In the genomic region with DNA sequence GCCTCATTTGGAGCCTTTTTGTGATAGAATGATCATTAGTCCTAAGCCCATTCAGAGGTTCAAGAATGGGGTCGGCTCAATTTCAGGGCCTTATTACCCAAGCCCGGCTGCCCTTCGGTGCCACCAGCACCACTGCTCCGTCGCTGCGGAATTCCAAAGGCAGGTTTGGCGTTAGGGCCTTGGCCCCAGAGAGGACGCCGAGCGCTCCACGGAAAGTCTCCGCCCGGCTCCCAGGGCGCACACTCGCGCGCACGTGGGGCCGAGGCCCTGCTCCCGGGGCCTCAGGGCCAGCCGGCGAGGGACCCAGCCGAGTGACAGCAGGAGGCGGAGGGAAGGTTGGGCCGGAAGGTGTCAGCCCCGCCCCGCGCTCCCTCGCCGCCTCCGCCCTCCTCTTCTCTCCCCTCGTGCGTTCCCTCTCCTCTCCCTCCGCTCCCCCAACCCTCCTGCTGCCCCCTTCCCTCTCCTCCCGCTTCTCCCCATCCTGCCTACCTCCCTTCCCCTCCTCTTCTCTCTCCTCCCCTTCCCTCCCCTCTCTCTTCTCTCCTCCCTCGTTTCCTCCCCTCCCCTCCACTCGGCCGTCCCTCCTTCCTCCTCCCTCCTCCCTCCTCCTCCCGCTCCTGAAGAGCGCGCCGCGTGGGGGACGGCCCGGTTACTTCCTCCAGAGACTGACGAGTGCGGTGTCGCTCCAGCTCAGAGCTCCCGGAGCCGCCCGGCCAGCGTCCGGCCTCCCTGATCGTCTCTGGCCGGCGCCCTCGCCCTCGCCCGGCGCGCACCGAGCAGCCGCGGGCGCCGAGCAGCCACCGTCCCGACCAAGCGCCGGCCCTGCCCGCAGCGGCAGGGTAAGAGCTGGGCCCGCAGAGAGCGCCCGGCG, we compare ENCODE assay signal across 8 cellular contexts. TPM values are rescaled to one million over a fixed set of nuclear protein-coding genes. Genes with fewer than 3 reads are reported as not detected.
DNase-seq lines count a peak whose midpoint lies in the region; ATAC-seq, FAIRE-seq and TF ChIP-seq lines count a peak whose summit lies in the region.

A gene (plus strand): TSS at position 648 of the 871 bp plus-strand sequence. CDS start 4,106 bp downstream, outside the sequence.

- H2AFZ ChIP-seq in IMR-90 (replicated peaks; ENCODE audit: low read length, poor library complexity) (peak within 1 kb of the TSS; percentile 89), endothelial cell of umbilical vein (ENCODE audit: low read depth, low read length) (peak within 1 kb of the TSS; percentile 43)

- H4K5ac ChIP-seq in IMR-90 (ENCODE audit: low read depth, low read length) = peak within 1 kb of the TSS; percentile 27

- CTCF ChIA-PET in CD8-positive, alpha-beta T cell (lab: Charles Lee) = no interaction called here
- CTCF ChIA-PET in IMR-90 (lab: Yijun Ruan, JAX) = interaction anchor here (0.7 to 1.2 kb wide), 3 partner anchors 14 to 166 kb away, joined by 3 to 6 read pairs (median 4); no protein-coding TSS in a partner anchor
- CTCF ChIA-PET in endothelial cell of umbilical vein (lab: Charles Lee) = interaction anchor here (1.1 to 3.2 kb wide), 6 partner anchors 9 to 332 kb away, joined by 3 to 16 read pairs (median 7); no protein-coding TSS in a partner anchor

- H2BK120ac ChIP-seq in IMR-90 (ENCODE audit: low read depth, low read length) = peak within 1 kb of the TSS; percentile 83

- BruUV-seq in IMR-90 (replicated peaks; lab: Mats Ljungman, UMichigan) (no TSS peak), endothelial cell of umbilical vein (replicated peaks; lab: Mats Ljungman, UMichigan) (no TSS peak)

- H3K4me2 ChIP-seq in IMR-90 (ENCODE audit: low read depth, low read length) (peak within 1 kb of the TSS; percentile 97), endothelial cell of umbilical vein (ENCODE audit: insufficient read depth, low read length) (peak within 1 kb of the TSS; percentile 98)

- peaks cover 31% of the 10 kb centered on the region for H3K4me1 Mint-ChIP-seq in CD8-positive, alpha-beta T cell (ENCODE audit: low read depth)
- H3K4me1 Mint-ChIP-seq in mesothelial cell of epicardium = peaks cover 49% of the 10 kb centered on the region

- H4K20me1 ChIP-seq in IMR-90 (ENCODE audit: insufficient read depth, low read length) (peaks cover 42% of the 10 kb centered on the region), endothelial cell of umbilical vein (replicated peaks; ENCODE audit: control insufficient read depth, extremely low read depth, insufficient read depth, low read length) (peaks cover 3% of the 10 kb centered on the region)

- POLR2A ChIA-PET in CD8-positive, alpha-beta T cell (lab: Charles Lee) = interaction anchor here (1.6 to 1.7 kb wide), 2 partner anchors 36 to 39 kb away, joined by 4 to 7 read pairs; no protein-coding TSS in a partner anchor
- POLR2A ChIA-PET in IMR-90 (lab: Charles Lee; ENCODE audit: unreplicated experiment) (interaction anchor here (1.0 kb wide), 2 partner anchors 184 to 307 kb away, joined by 3 to 12 read pairs; no protein-coding TSS in a partner anchor), endothelial cell of umbilical vein (lab: Charles Lee) (interaction anchor here (0.6 kb wide), 1 partner anchor 174 kb away, joined by 3 read pairs; no protein-coding TSS in a partner anchor)

- H2BK5ac ChIP-seq in IMR-90 (ENCODE audit: low read depth, low read length, poor library complexity, severe bottlenecking) = peak within 1 kb of the TSS; percentile 63

- peak within 1 kb of the TSS; percentile 74 for H3K4me3 ChIP-seq in CD8-positive, alpha-beta T cell (ENCODE audit: low read depth, low read length)
- H3K4me3 ChIP-seq in IMR-90 (ENCODE audit: insufficient read depth, low read depth, low read length) = peak within 1 kb of the TSS; percentile 95
- peak within 1 kb of the TSS; percentile 93 to 98 (median 97) for H3K4me3 ChIP-seq in endothelial cell of umbilical vein (replicated peaks in 1 of 3; ENCODE audit: insufficient read depth in 1 of 3, low read depth in 1 of 3, low read length in 3 of 3)

- H3K56ac ChIP-seq in IMR-90 (ENCODE audit: extremely low read depth, insufficient read depth, low read length) = peak within 1 kb of the TSS; percentile 84

- peak within 1 kb of the TSS; percentile 86 for H2AK9ac ChIP-seq in IMR-90 (replicated peaks; ENCODE audit: low read depth, low read length, poor library complexity)

- H4K91ac ChIP-seq in IMR-90 (ENCODE audit: insufficient read depth, low read depth, low read length) = peak within 1 kb of the TSS; percentile 75

- FAIRE-seq in endothelial cell of umbilical vein (lab: Jason Lieb, UNC) = peak; percentile 84

- peaks cover 2% of the 10 kb centered on the region for H3K27me3 Mint-ChIP-seq in CD8-positive, alpha-beta T cell (ENCODE audit: low read depth)
- H3K27me3 Mint-ChIP-seq in mesothelial cell of epicardium (ENCODE audit: low read depth) = no peaks in the 10 kb centered on the region

- ATAC-seq in CD8-positive, alpha-beta T cell = peak; percentile 83
- ATAC-seq in GM21390 (IDR thresholded peaks at IDR 0.05; ENCODE audit: unreplicated experiment) = peak; percentile 66
- ATAC-seq in IMR-90 (ENCODE audit: low read depth) = peak; percentile 85

- H3K9ac ChIP-seq in IMR-90 (ENCODE audit: low read depth, low read length) = peak within 1 kb of the TSS; percentile 98
- H3K9ac ChIP-seq in endothelial cell of umbilical vein (replicated peaks; ENCODE audit: extremely low read depth, insufficient read depth, low read length) = peak within 1 kb of the TSS; percentile 89

- TF ChIP-seq RAD21 in IMR-90 (IDR thresholded peaks at IDR 0.05; ENCODE audit: low read length) = no peak; the same call in none of the 2 replicates

- H3K36me3 Mint-ChIP-seq in CD8-positive, alpha-beta T cell = peaks cover 1% of the 10 kb centered on the region
- peaks cover 8% of the 10 kb centered on the region for H3K36me3 Mint-ChIP-seq in mesothelial cell of epicardium

- peak; percentile 33 to 80 (median 61) for DNase-seq in CD8-positive, alpha-beta T cell
- DNase-seq in IMR-90 = peak; percentile 92
- DNase-seq in OCI-M1 (lab: John Stamatoyannopoulos, UW) = peak; percentile 98
- peak; percentile 69 for DNase-seq in activated T-cell treated with anti-CD3 and anti-CD28 coated beads for 24 hours (ENCODE audit: low read depth)
- DNase-seq in endothelial cell of umbilical vein (ENCODE audit: low read depth, low spot score) = peak; percentile 81
- DNase-seq in mesothelial cell of epicardium (ENCODE audit: low spot score in 2 of 2, unreplicated experiment in 2 of 2) = peak; percentile 57 to 72
- DNase-seq in stimulated activated CD8-positive, alpha-beta memory T cell treated with anti-CD3 and anti-CD28 coated beads, Interleukin-15, amount 100 ng/mL, for 48 hours (ENCODE audit: low read depth in 2 of 2) = peak; percentile 63 to 64

- dilution Hi-C loops in IMR-90 (cut with HindIII; ENCODE audit: low sequenced_read_pairs, unreplicated experiment) = no loop called here
- dilution Hi-C loops in endothelial cell of umbilical vein (cut with MboI; ENCODE audit: extremely low pct_ligation_motif_present, low sequenced_read_pairs) = no loop called here

- H3K14ac ChIP-seq in IMR-90 (replicated peaks; ENCODE audit: low read depth, low read length) = peak within 1 kb of the TSS; percentile 89

- H2BK20ac ChIP-seq in IMR-90 (ENCODE audit: low read depth, low read length) = peak within 1 kb of the TSS; percentile 82

- peak within 1 kb of the TSS; percentile 88 for H3K18ac ChIP-seq in IMR-90 (ENCODE audit: low read depth, low read length)

- peak within 1 kb of the TSS; percentile 84 for H3K4me3 Mint-ChIP-seq in CD8-positive, alpha-beta T cell
- H3K4me3 Mint-ChIP-seq in mesothelial cell of epicardium = peak within 1 kb of the TSS; percentile 87

- H3K79me1 ChIP-seq in IMR-90 (ENCODE audit: low read depth in 1 of 2, low read length in 2 of 2) = peaks cover 0 to 38% of the 10 kb centered on the region in 2 experiments; a peak in 2 of 4 replicates

- 1% methylated on average over 22 of the region's 76 CpGs; no CpG with 5 or more reads in 1 of the 2 experiments for WGBS in IMR-90 (ENCODE audit: extremely low coverage in 2 of 2, insufficient read length in 1 of 2), 2 experiments

- intact Hi-C loops in CD8-positive, alpha-beta T cell (cut with DNase I, micrococcal nuclease) = loop anchor here (1.0 to 10.0 kb wide), 10 partner anchors 38 to 1731 kb away; a partner anchor contains a TSS
- intact Hi-C loops in IMR-90 (cut with micrococcal nuclease) (loop anchor here (1.0 to 10.0 kb wide), 9 partner anchors 32 to 333 kb away; no protein-coding TSS in a partner anchor), endothelial cell of umbilical vein (cut with micrococcal nuclease) (loop anchor here (1.0 to 5.0 kb wide), 6 partner anchors 33 to 321 kb away; no protein-coding TSS in a partner anchor)

- peaks cover 42% of the 10 kb centered on the region for H3K79me2 ChIP-seq in endothelial cell of umbilical vein (ENCODE audit: control insufficient read depth, insufficient read depth, low read length)

- no peak for TF ChIP-seq CTCF in CD8-positive, alpha-beta T cell (IDR thresholded peaks at IDR 0.05)
- TF ChIP-seq CTCF in IMR-90 (conservative IDR thresholded peaks at IDR 0.05; ENCODE audit: low read depth, low read length) (no peak), endothelial cell of umbilical vein (IDR thresholded peaks at IDR 0.05; ENCODE audit: extremely low read depth in 1 of 2, insufficient read depth in 1 of 2, low read depth in 1 of 2, low read length in 2 of 2) (no peak), mesothelial cell of epicardium (IDR thresholded peaks at IDR 0.05; ENCODE audit: unreplicated experiment) (no peak)

- peak within 1 kb of the TSS; percentile 78; the same call in 2 of the 3 replicates for H2BK15ac ChIP-seq in IMR-90 (ENCODE audit: low read depth, low read length)

- no peaks in the 10 kb centered on the region for H3K9me3 ChIP-seq in CD8-positive, alpha-beta T cell (ENCODE audit: low read length)
- H3K9me3 ChIP-seq in IMR-90 (ENCODE audit: control insufficient read depth, insufficient read depth, low read length) = no peaks in the 10 kb centered on the region
- H3K9me3 ChIP-seq in endothelial cell of umbilical vein (replicated peaks; ENCODE audit: control insufficient read depth, insufficient read depth, low read length) = no peaks in the 10 kb centered on the region

- peaks cover 8% of the 10 kb centered on the region for H3K4me1 ChIP-seq in CD8-positive, alpha-beta T cell (ENCODE audit: insufficient read depth, low read length)
- H3K4me1 ChIP-seq in IMR-90 (ENCODE audit: control insufficient read depth, insufficient read depth, low read length) = peaks cover 28% of the 10 kb centered on the region
- H3K4me1 ChIP-seq in endothelial cell of umbilical vein (ENCODE audit: control insufficient read depth, extremely low read depth, insufficient read depth, low read length) = peaks cover 35% of the 10 kb centered on the region

- H3K9me1 ChIP-seq in IMR-90 (ENCODE audit: insufficient read depth, low read length) (peaks cover 20% of the 10 kb centered on the region), endothelial cell of umbilical vein (replicated peaks; ENCODE audit: control insufficient read depth, extremely low read depth, insufficient read depth, low read length) (no peaks in the 10 kb centered on the region)

- no peaks in the 10 kb centered on the region for H3K9me3 Mint-ChIP-seq in CD8-positive, alpha-beta T cell
- no peaks in the 10 kb centered on the region for H3K9me3 Mint-ChIP-seq in mesothelial cell of epicardium

- peak; percentile 98 for TF ChIP-seq POLR2A in IMR-90 (IDR thresholded peaks at IDR 0.05; ENCODE audit: low read depth, low read length)
- TF ChIP-seq POLR2A in endothelial cell of umbilical vein (IDR thresholded peaks at IDR 0.05; ENCODE audit: low read depth, low read length) = peak; percentile 85

- peak within 1 kb of the TSS; percentile 85 for H3K4ac ChIP-seq in IMR-90 (ENCODE audit: low read depth, low read length)

- in situ Hi-C loops in IMR-90 (cut with MboI; ENCODE audit: low sequenced_read_pairs) = loop anchor here (5.0 to 10.0 kb wide), 2 partner anchors 51 to 322 kb away; no protein-coding TSS in a partner anchor

- peak within 1 kb of the TSS; percentile 51 for H3K27ac ChIP-seq in CD8-positive, alpha-beta T cell (ENCODE audit: low read depth, low read length)
- H3K27ac ChIP-seq in IMR-90 (ENCODE audit: insufficient read depth, low read length) = peak within 1 kb of the TSS; percentile 91
- H3K27ac ChIP-seq in endothelial cell of umbilical vein (ENCODE audit: insufficient read depth, low read depth, low read length) = peak within 1 kb of the TSS; percentile 74

- peak within 1 kb of the TSS; percentile 30 to 80 for H4K8ac ChIP-seq in IMR-90 (ENCODE audit: low read depth in 2 of 2, low read length in 2 of 2)

- peak within 1 kb of the TSS; percentile 89 for H3K23ac ChIP-seq in IMR-90 (ENCODE audit: low read depth, low read length)

- no peaks in the 10 kb centered on the region for H3K27me3 ChIP-seq in CD8-positive, alpha-beta T cell (ENCODE audit: insufficient read depth, low read length)
- H3K27me3 ChIP-seq in IMR-90 (ENCODE audit: control insufficient read depth, insufficient read depth, low read length) (no peaks in the 10 kb centered on the region), endothelial cell of umbilical vein (ENCODE audit: control insufficient read depth in 2 of 2, insufficient read depth in 2 of 2, low read length in 2 of 2) (no peaks in the 10 kb centered on the region)

- no peaks in the 10 kb centered on the region for H3K36me3 ChIP-seq in CD8-positive, alpha-beta T cell (ENCODE audit: insufficient read depth, low read length)
- peaks cover 19% of the 10 kb centered on the region for H3K36me3 ChIP-seq in IMR-90 (ENCODE audit: control insufficient read depth, insufficient read depth, low read length)
- H3K36me3 ChIP-seq in endothelial cell of umbilical vein (ENCODE audit: control insufficient read depth in 2 of 2, extremely low read depth in 1 of 2, insufficient read depth in 2 of 2, low read length in 2 of 2) = peaks cover 0 to under 1% of the 10 kb centered on the region in 2 experiments

- peak within 1 kb of the TSS; percentile 62 for H2AK5ac ChIP-seq in IMR-90 (ENCODE audit: low read depth, low read length)

- peak within 1 kb of the TSS; percentile 73 for H3K27ac Mint-ChIP-seq in CD8-positive, alpha-beta T cell
- H3K27ac Mint-ChIP-seq in mesothelial cell of epicardium = peak within 1 kb of the TSS; percentile 77

RNA-seq across cellular contexts. Expression of the gene that starts here (rescaled TPM):
- total RNA-seq in CD8-positive, alpha-beta T cell = 10 to 100 TPM in 1 of 2 experiments, 1 to 10 TPM in 1; 8.1 to 10.0 TPM
- 20.6 and 21.7 TPM in 2 replicates for total RNA-seq in IMR-90 (2012; rRNA removed)
- 21.3 and 22.8 TPM in 2 replicates for polyA plus RNA-seq in IMR-90 (2012; rRNA removed)
- 18.3 and 18.4 TPM in 2 replicates for polyA plus RNA-seq in IMR-90 (2012; cell fraction: cytosol; rRNA removed)
- polyA plus RNA-seq in IMR-90 (2012; cell fraction: nucleus; rRNA removed; ENCODE audit: low replicate concordance) = 42.7 and 92.6 TPM in 2 replicates
- total RNA-seq in endothelial cell of umbilical vein = 42.1 and 54.5 TPM in 2 replicates
- polyA plus RNA-seq in endothelial cell of umbilical vein = 14.3 and 16.3 TPM in 2 replicates
- 19.5 and 21.1 TPM in 2 replicates for polyA plus RNA-seq in endothelial cell of umbilical vein (2011; cell fraction: cytosol; rRNA removed)
- 38.9 and 39.4 TPM in 2 replicates for polyA plus RNA-seq in endothelial cell of umbilical vein (2011; cell fraction: nucleus; rRNA removed)
- polyA plus RNA-seq in endothelial cell of umbilical vein (2012) = 21.6 and 28.1 TPM in 2 replicates
- 22.2 and 22.3 TPM in 2 replicates for polyA minus RNA-seq in endothelial cell of umbilical vein
- polyA minus RNA-seq in endothelial cell of umbilical vein (2011; cell fraction: cytosol; rRNA and poly(A)+ RNA removed) = 22.4 TPM
- polyA minus RNA-seq in endothelial cell of umbilical vein (2011; cell fraction: nucleus; rRNA and poly(A)+ RNA removed) = 17.9 and 19.1 TPM in 2 replicates
- 29.6 to 32.5 TPM (median 30.5 TPM) in 3 replicates for total RNA-seq in mesothelial cell of epicardium

Comparison
In these comparisons a context has a peak if more than half of its experiments do, and no peak if none do; other contexts are left out.
1. Peak in every context shown above with its lines: DNase-seq, ATAC-seq, H3K4me3 ChIP-seq and H3K27ac ChIP-seq.